8 cellular contexts compared by ENCODE assay signal in the genomic region with DNA sequence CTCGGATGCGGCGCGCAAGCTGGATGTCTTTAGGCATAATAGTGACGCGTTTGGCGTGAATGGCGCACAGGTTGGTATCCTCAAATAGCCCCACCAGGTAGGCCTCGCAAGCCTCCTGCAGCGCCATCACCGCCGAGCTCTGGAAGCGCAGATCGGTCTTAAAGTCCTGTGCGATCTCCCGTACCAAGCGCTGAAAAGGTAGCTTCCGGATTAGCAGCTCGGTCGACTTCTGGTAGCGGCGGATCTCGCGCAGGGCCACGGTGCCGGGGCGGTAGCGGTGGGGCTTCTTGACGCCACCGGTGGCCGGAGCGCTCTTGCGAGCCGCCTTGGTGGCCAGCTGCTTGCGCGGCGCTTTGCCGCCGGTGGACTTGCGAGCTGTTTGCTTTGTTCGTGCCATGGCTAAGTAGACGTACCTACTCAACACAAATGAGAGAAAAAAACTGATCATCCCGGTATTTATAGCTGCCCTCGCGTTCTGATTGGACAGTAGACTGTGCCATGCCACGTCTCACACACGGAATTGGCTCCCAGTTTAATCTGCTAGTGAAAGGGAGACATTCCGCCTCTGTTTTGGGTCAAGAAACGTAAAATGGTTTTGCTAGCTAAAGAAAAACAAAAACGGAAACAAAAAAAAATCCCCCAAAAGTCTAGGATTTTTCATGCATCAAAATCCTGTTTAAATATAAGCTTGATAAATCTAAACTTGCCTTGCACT. TPM values are rescaled to one million over a fixed set of nuclear protein-coding genes. Genes with fewer than 3 reads are reported as not detected.
DNase-seq lines count a peak whose midpoint lies in the region; ATAC-seq lines count a peak whose summit lies in the region.

No MANE protein-coding gene starts in this region.

- DNase-seq in AG08395 (ENCODE audit: low spot score) (peak; percentile 97), NCI-H345 (lab: John Stamatoyannopoulos, UW) (peak; percentile 94), memory B cell (ENCODE audit: low spot score in 2 of 2) (peak; percentile 73 to 85)
- peak; percentile 87 for DNase-seq in activated CD4-positive, alpha-beta memory T cell treated with anti-CD3 and anti-CD28 coated beads, Interleukin-2, amount 10 ng/mL, durations not matched to agents 7 days and 5 days
- peak; percentile 81 for DNase-seq in effector CD4-positive, alpha-beta T cell
- DNase-seq in stimulated activated CD8-positive, alpha-beta memory T cell treated with anti-CD3 and anti-CD28 coated beads, Interleukin-2, amount 100 ng/mL, for 48 hours (ENCODE audit: low read depth in 2 of 2), result peak; percentile 51 to 52

- peaks cover 60% of the 10 kb centered on the region for H3K4me1 Mint-ChIP-seq in activated CD4-positive, alpha-beta memory T cell treated with anti-CD3 and anti-CD28 coated beads, Interleukin-2, amount 10 ng/mL, durations not matched to agents 7 days and 5 days
- peaks cover 16% of the 10 kb centered on the region for H3K4me1 Mint-ChIP-seq in memory B cell

- CTCF ChIA-PET in activated CD4-positive, alpha-beta memory T cell treated with anti-CD3 and anti-CD28 coated beads, Interleukin-2, amount 10 ng/mL, durations not matched to agents 7 days and 5 days (lab: Charles Lee), result interaction anchor here (0.8 to 13.2 kb wide), 12 partner anchors 18 to 725 kb away, joined by 3 to 190 read pairs (median 6); a partner anchor contains a TSS

- H3K27me3 Mint-ChIP-seq in activated CD4-positive, alpha-beta memory T cell treated with anti-CD3 and anti-CD28 coated beads, Interleukin-2, amount 10 ng/mL, durations not matched to agents 7 days and 5 days, result no peaks in the 10 kb centered on the region
- H3K27me3 Mint-ChIP-seq in memory B cell, result no peaks in the 10 kb centered on the region

- POLR2A ChIA-PET in activated CD4-positive, alpha-beta memory T cell treated with anti-CD3 and anti-CD28 coated beads, Interleukin-2, amount 10 ng/mL, durations not matched to agents 7 days and 5 days (lab: Charles Lee), result interaction anchor here (0.8 to 18.7 kb wide), 43 partner anchors 8 to 1855 kb away, joined by 3 to 2396 read pairs (median 8); a partner anchor contains a TSS

- ATAC-seq in GM18870 (IDR thresholded peaks at IDR 0.05; ENCODE audit: unreplicated experiment), result peak; percentile 52
- ATAC-seq in HG03135 (IDR thresholded peaks at IDR 0.05; ENCODE audit: unreplicated experiment), result peak; percentile 53
- ATAC-seq in memory B cell (ENCODE audit: low read depth), result peak; percentile 75

- peak overlapping the region; percentile 81 for H3K4me3 Mint-ChIP-seq in activated CD4-positive, alpha-beta memory T cell treated with anti-CD3 and anti-CD28 coated beads, Interleukin-2, amount 10 ng/mL, durations not matched to agents 7 days and 5 days
- peak overlapping the region; percentile 80 for H3K4me3 Mint-ChIP-seq in memory B cell

- peaks cover 2% of the 10 kb centered on the region for H3K36me3 Mint-ChIP-seq in activated CD4-positive, alpha-beta memory T cell treated with anti-CD3 and anti-CD28 coated beads, Interleukin-2, amount 10 ng/mL, durations not matched to agents 7 days and 5 days (ENCODE audit: low read depth)
- no peaks in the 10 kb centered on the region for H3K36me3 Mint-ChIP-seq in memory B cell

- H3K9me3 Mint-ChIP-seq in activated CD4-positive, alpha-beta memory T cell treated with anti-CD3 and anti-CD28 coated beads, Interleukin-2, amount 10 ng/mL, durations not matched to agents 7 days and 5 days, result no peaks in the 10 kb centered on the region
- peaks cover 3% of the 10 kb centered on the region for H3K9me3 Mint-ChIP-seq in memory B cell

- peak overlapping the region; percentile 99 for H3K27ac Mint-ChIP-seq in activated CD4-positive, alpha-beta memory T cell treated with anti-CD3 and anti-CD28 coated beads, Interleukin-2, amount 10 ng/mL, durations not matched to agents 7 days and 5 days
- peak overlapping the region; percentile 97 for H3K27ac Mint-ChIP-seq in memory B cell

RNA-seq across cellular contexts. Expression of a gene that starts 40.1 kb away (rescaled TPM):
- not detected for total RNA-seq in activated CD4-positive, alpha-beta memory T cell treated with anti-CD3 and anti-CD28 coated beads, Interleukin-2, amount 10 ng/mL, durations not matched to agents 7 days and 5 days

Comparison
In these comparisons a context has a peak if more than half of its experiments do, and no peak if none do; other contexts are left out.
1. Peak in every context shown above with its lines: DNase-seq and ATAC-seq.